ENCODE assay signal across 6 cellular contexts in genomic region chr7:63580045-63580444, GRCh38.
DNase-seq lines count a peak whose midpoint lies in the region; ATAC-seq, FAIRE-seq and TF ChIP-seq lines count a peak whose summit lies in the region.
"Not testable (repeated sequence)": the region's sequence is repeated elsewhere in the genome, so short reads cannot be mapped to it uniquely, and the experiment has no call there.

No MANE protein-coding gene starts in this region.

- H3K27ac ChIP-seq in kidney (ENCODE audit: low read depth in 2 of 2, low read length in 2 of 2); lower lobe of right lung; sigmoid colon; stomach: not testable (repeated sequence)

- peak; percentile 38 for DNase-seq in activated CD8-positive, alpha-beta memory T cell treated with anti-CD3 and anti-CD28 coated beads for 24 hours
- peak; percentile 73 for DNase-seq in kidney
- DNase-seq in lower lobe of right lung, result peak; percentile 43
- peak; percentile 72 for DNase-seq in osteocyte (ENCODE audit: extremely low spot score, unreplicated experiment)
- peak; percentile 66 for DNase-seq in sigmoid colon
- peak; percentile 22 for DNase-seq in stomach

- not testable (repeated sequence) for H3K4me1 Mint-ChIP-seq in osteocyte (ENCODE audit: unreplicated experiment)

- H3K36me3 Mint-ChIP-seq in osteocyte (ENCODE audit: unreplicated experiment), result not testable (repeated sequence)

- not testable (repeated sequence) for H3K9me3 Mint-ChIP-seq in osteocyte (ENCODE audit: unreplicated experiment)

- peak in 1 of 2 donors; percentile 13 for ATAC-seq in lower lobe of right lung

- TF ChIP-seq CTCF in kidney (IDR thresholded peaks at IDR 0.05; ENCODE audit: borderline replicate concordance, extremely low read depth, insufficient read depth); lower lobe of right lung (IDR thresholded peaks at IDR 0.05); osteocyte (IDR thresholded peaks at IDR 0.05); sigmoid colon (IDR thresholded peaks at IDR 0.05); stomach (IDR thresholded peaks at IDR 0.05): not testable (repeated sequence)

- intact Hi-C loops in kidney (cut with DNase I); lower lobe of right lung (cut with DNase I); sigmoid colon (cut with DNase I); stomach (cut with DNase I; ENCODE audit: low total_unique reads): not testable (repeated sequence)

- not testable (repeated sequence) for H3K9me3 ChIP-seq in kidney (ENCODE audit: control insufficient read depth in 1 of 2, low read length in 2 of 2); sigmoid colon
- H3K9me3 ChIP-seq in lower lobe of right lung (peaks cover 34% of the 10 kb centered on the region), stomach (peaks cover 11 to 65% (median 51%) of the 10 kb centered on the region in 4 donors)

- not testable (repeated sequence) for H3K4me3 Mint-ChIP-seq in osteocyte (ENCODE audit: unreplicated experiment)

- not testable (repeated sequence) for H3K4me3 ChIP-seq in kidney (ENCODE audit: low read length in 2 of 2); lower lobe of right lung; sigmoid colon; stomach

- not testable (repeated sequence) for H3K27me3 Mint-ChIP-seq in osteocyte (ENCODE audit: unreplicated experiment)

- H3K27me3 ChIP-seq in lower lobe of right lung (ENCODE audit: low read depth); sigmoid colon; stomach: not testable (repeated sequence)

- not testable (repeated sequence) for H3K27ac Mint-ChIP-seq in osteocyte (ENCODE audit: unreplicated experiment)

- not testable (repeated sequence) for H3K9ac ChIP-seq in kidney (ENCODE audit: low read length in 2 of 2)

- WGBS in sigmoid colon, 2 donors, result 81 to 83% methylated on average over 12 of the region's 12 CpGs
- WGBS in stomach, 5 donors, result 65 to 87% (median 80%) methylated on average over 7 to 12 of the region's 12 CpGs

- TF ChIP-seq POLR2A in sigmoid colon (IDR thresholded peaks at IDR 0.05); stomach (IDR thresholded peaks at IDR 0.05): not testable (repeated sequence)

- not testable (repeated sequence) for H3K36me3 ChIP-seq in kidney (ENCODE audit: control insufficient read depth in 1 of 2, insufficient read depth in 2 of 2, low read length in 2 of 2); lower lobe of right lung; sigmoid colon; stomach

- not testable (repeated sequence) for TF ChIP-seq EP300 in sigmoid colon (IDR thresholded peaks at IDR 0.05); stomach (IDR thresholded peaks at IDR 0.05)

- FAIRE-seq in kidney (lab: Jason Lieb, UNC), result not testable (repeated sequence)

- H3K4me1 ChIP-seq in kidney (ENCODE audit: control insufficient read depth in 1 of 2, insufficient read depth in 1 of 2, low read depth in 1 of 2, low read length in 2 of 2); lower lobe of right lung; sigmoid colon; stomach: not testable (repeated sequence)

Comparison
In these comparisons a context has a peak if more than half of its experiments do, and no peak if none do; other contexts are left out.
1. DNase-seq: peak in every context shown above with its lines; median percentile 73 in kidney; 72 in osteocyte; 66 in sigmoid colon; 43 in lower lobe of right lung; 38 in activated CD8-positive, alpha-beta memory T cell treated with anti-CD3 and anti-CD28 coated beads for 24 hours; 22 in stomach.